Comparison of ENCODE assay signal across 20 cellular contexts in the genomic region with DNA sequence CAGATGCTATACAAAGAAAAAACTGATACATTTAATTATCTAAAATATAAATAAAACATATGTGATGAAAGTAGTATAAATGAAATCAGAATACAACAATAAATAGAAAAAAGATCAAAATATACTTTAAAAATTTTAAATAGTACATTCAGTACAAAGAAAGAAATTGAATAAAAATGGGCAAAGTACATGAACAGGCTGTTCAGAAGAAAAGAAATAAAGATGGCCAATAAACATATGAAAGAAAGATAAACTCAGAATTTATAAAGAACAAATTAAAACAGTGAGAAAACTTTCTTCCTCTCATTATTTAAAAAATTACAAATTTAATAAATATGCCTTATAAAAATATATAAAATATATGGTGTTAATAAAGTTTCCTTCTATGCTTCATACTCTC. TPM values are rescaled to one million over a fixed set of nuclear protein-coding genes. Genes with fewer than 3 reads are reported as not detected.
DNase-seq lines count a peak whose midpoint lies in the region; ATAC-seq, FAIRE-seq and TF ChIP-seq lines count a peak whose summit lies in the region.
"Had no signal": no experiment of that assay in that cellular context is flagged by ENCODE, and none has a peak within 500 bp of the region (broad histone marks: within the 10 kb centered on the region; RNA-seq: fewer than 3 reads in every experiment).

No MANE protein-coding gene starts in this region.

- H3K79me2 ChIP-seq in endothelial cell of umbilical vein (ENCODE audit: control insufficient read depth, insufficient read depth, low read length), result no peaks in the 10 kb centered on the region

- H3K9me3 ChIP-seq in endothelial cell of umbilical vein (replicated peaks; ENCODE audit: control insufficient read depth, insufficient read depth, low read length), result no peaks in the 10 kb centered on the region
- no peaks in the 10 kb centered on the region for H3K9me3 ChIP-seq in pancreas

- DNase-seq in endothelial cell of umbilical vein (ENCODE audit: low read depth, low spot score) (no peak), pancreas (no peak), G401 (ENCODE audit: low spot score) (no peak)
- DNase-seq in activated naive CD4-positive, alpha-beta T cell treated with anti-CD3 and anti-CD28 coated beads, Interleukin-2, amount 10 ng/mL, durations not matched to agents 7 days and 5 days, result no peak
- DNase-seq: 8988T; C1 segment of cervical spinal cord; Calu3; CD4-positive, alpha-beta memory T cell; COR-L47; DMS53; DMS79 treated with DMSO at 0.1 percent for 48 hours; GDM1; GM23248; H7; HCEC 1CT had no signal

- no peak overlapping the region for H3K9ac ChIP-seq in endothelial cell of umbilical vein (replicated peaks; ENCODE audit: extremely low read depth, insufficient read depth, low read length)
- H3K9ac ChIP-seq: GM23248 had no signal

- dilution Hi-C loops in endothelial cell of umbilical vein (cut with MboI; ENCODE audit: extremely low pct_ligation_motif_present, low sequenced_read_pairs), result no loop called here

- no peaks in the 10 kb centered on the region for H3K36me3 Mint-ChIP-seq in activated naive CD4-positive, alpha-beta T cell treated with anti-CD3 and anti-CD28 coated beads, Interleukin-2, amount 10 ng/mL, durations not matched to agents 7 days and 5 days
- H3K36me3 Mint-ChIP-seq: CD4-positive, alpha-beta memory T cell had no signal

- TF ChIP-seq CTCF in endothelial cell of umbilical vein (IDR thresholded peaks at IDR 0.05; ENCODE audit: extremely low read depth in 1 of 2, insufficient read depth in 1 of 2, low read depth in 1 of 2, low read length in 2 of 2) (no peak), pancreas (IDR thresholded peaks at IDR 0.05) (no peak)

- no TSS peak for BruUV-seq in endothelial cell of umbilical vein (replicated peaks; lab: Mats Ljungman, UMichigan)

- H3K27me3 ChIP-seq in endothelial cell of umbilical vein (ENCODE audit: control insufficient read depth in 2 of 2, insufficient read depth in 2 of 2, low read length in 2 of 2) (no peaks in the 10 kb centered on the region), pancreas (no peaks in the 10 kb centered on the region)

- H3K27ac Mint-ChIP-seq in activated naive CD4-positive, alpha-beta T cell treated with anti-CD3 and anti-CD28 coated beads, Interleukin-2, amount 10 ng/mL, durations not matched to agents 7 days and 5 days, result no peak overlapping the region
- H3K27ac Mint-ChIP-seq: CD4-positive, alpha-beta memory T cell had no signal

- no peak overlapping the region for H2AFZ ChIP-seq in endothelial cell of umbilical vein (ENCODE audit: low read depth, low read length)
- H2AFZ ChIP-seq: GM23248 had no signal

- no peak overlapping the region for H3K27ac ChIP-seq in endothelial cell of umbilical vein (ENCODE audit: insufficient read depth, low read depth, low read length)
- no peak overlapping the region for H3K27ac ChIP-seq in pancreas
- H3K27ac ChIP-seq: GM23248 had no signal

- in situ Hi-C loops in G401 (cut with HindIII; ENCODE audit: low sequenced_read_pairs), result no loop called here

- no peaks in the 10 kb centered on the region for H3K4me1 Mint-ChIP-seq in activated naive CD4-positive, alpha-beta T cell treated with anti-CD3 and anti-CD28 coated beads, Interleukin-2, amount 10 ng/mL, durations not matched to agents 7 days and 5 days
- H3K4me1 Mint-ChIP-seq: CD4-positive, alpha-beta memory T cell had no signal

- POLR2A ChIA-PET in endothelial cell of umbilical vein (lab: Charles Lee), result no interaction called here

- CTCF ChIA-PET in endothelial cell of umbilical vein (lab: Charles Lee), result no interaction called here
- CTCF ChIA-PET in activated naive CD4-positive, alpha-beta T cell treated with anti-CD3 and anti-CD28 coated beads, Interleukin-2, amount 10 ng/mL, durations not matched to agents 7 days and 5 days (lab: Charles Lee), result no interaction called here

- H3K36me3 ChIP-seq in endothelial cell of umbilical vein (ENCODE audit: control insufficient read depth in 2 of 2, extremely low read depth in 1 of 2, insufficient read depth in 2 of 2, low read length in 2 of 2) (no peaks in the 10 kb centered on the region), pancreas (no peaks in the 10 kb centered on the region)

- FAIRE-seq in G401.6 (lab: Jason Lieb, UNC) (peak; percentile 82), endothelial cell of umbilical vein (lab: Jason Lieb, UNC) (no peak), pancreas (lab: Jason Lieb, UNC) (peak; percentile 86)
- FAIRE-seq: GM12878, GM19239, H1 had no signal

- H3K4me1 ChIP-seq in endothelial cell of umbilical vein (ENCODE audit: control insufficient read depth, extremely low read depth, insufficient read depth, low read length) (peaks cover 18% of the 10 kb centered on the region), pancreas (no peaks in the 10 kb centered on the region)

- H4K20me1 ChIP-seq in endothelial cell of umbilical vein (replicated peaks; ENCODE audit: control insufficient read depth, extremely low read depth, insufficient read depth, low read length), result no peaks in the 10 kb centered on the region

- intact Hi-C loops in endothelial cell of umbilical vein (cut with micrococcal nuclease), result loop anchor here (1.0 kb wide), 1 partner anchor 8 kb away; no protein-coding TSS in a partner anchor
- intact Hi-C loops in pancreas (cut with DNase I), result no loop called here

- H3K9me1 ChIP-seq in endothelial cell of umbilical vein (replicated peaks; ENCODE audit: control insufficient read depth, extremely low read depth, insufficient read depth, low read length), result no peaks in the 10 kb centered on the region

- H3K4me2 ChIP-seq in endothelial cell of umbilical vein (ENCODE audit: insufficient read depth, low read length), result peak overlapping the region; percentile 23

- ATAC-seq in pancreas (no peak), HG02642 (IDR thresholded peaks at IDR 0.05; ENCODE audit: poor library complexity, unreplicated experiment) (no peak)
- ATAC-seq: GM12878 had no signal

- H3K4me3 ChIP-seq in endothelial cell of umbilical vein (replicated peaks in 1 of 3; ENCODE audit: insufficient read depth in 1 of 3, low read depth in 1 of 3, low read length in 3 of 3) (no peak overlapping the region), pancreas (no peak overlapping the region)
- H3K4me3 ChIP-seq: GM12878, GM23248 had no signal

- TF ChIP-seq POLR2A in endothelial cell of umbilical vein (IDR thresholded peaks at IDR 0.05; ENCODE audit: low read depth, low read length), result no peak

- H3K4me3 Mint-ChIP-seq in activated naive CD4-positive, alpha-beta T cell treated with anti-CD3 and anti-CD28 coated beads, Interleukin-2, amount 10 ng/mL, durations not matched to agents 7 days and 5 days, result no peak overlapping the region
- H3K4me3 Mint-ChIP-seq: CD4-positive, alpha-beta memory T cell had no signal

- H3K27me3 Mint-ChIP-seq in activated naive CD4-positive, alpha-beta T cell treated with anti-CD3 and anti-CD28 coated beads, Interleukin-2, amount 10 ng/mL, durations not matched to agents 7 days and 5 days, result peaks cover 28% of the 10 kb centered on the region

- no peaks in the 10 kb centered on the region for H3K9me3 Mint-ChIP-seq in activated naive CD4-positive, alpha-beta T cell treated with anti-CD3 and anti-CD28 coated beads, Interleukin-2, amount 10 ng/mL, durations not matched to agents 7 days and 5 days

TF ChIP-seq in endothelial cell of umbilical vein, 7 proteins besides CTCF, POLR2A, EP300 and RAD21:
- TF ChIP-seq GATA2 (IDR thresholded peaks at IDR 0.05; ENCODE audit: insufficient read depth, insufficient read length, low read depth, low read length) (no peak), FOS (IDR thresholded peaks at IDR 0.05; ENCODE audit: borderline replicate concordance, insufficient read depth, low read length) (no peak), POLR2AphosphoS5 (IDR thresholded peaks at IDR 0.05; ENCODE audit: insufficient read depth, low read depth, low read length) (no peak), MYC (IDR thresholded peaks at IDR 0.05; ENCODE audit: low read depth, low read length) (no peak), EZH2 (IDR thresholded peaks at IDR 0.05; ENCODE audit: borderline replicate concordance, low read depth, low read length, severe bottlenecking) (no peak), JUN (IDR thresholded peaks at IDR 0.05; ENCODE audit: borderline replicate concordance, insufficient read depth, insufficient read length, low read depth) (no peak)
- TF ChIP-seq, protein P1, sequence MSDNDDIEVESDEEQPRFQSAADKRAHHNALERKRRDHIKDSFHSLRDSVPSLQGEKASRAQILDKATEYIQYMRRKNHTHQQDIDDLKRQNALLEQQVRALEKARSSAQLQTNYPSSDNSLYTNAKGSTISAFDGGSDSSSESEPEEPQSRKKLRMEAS (IDR thresholded peaks at IDR 0.05; ENCODE audit: insufficient read depth, insufficient read length), result no peak

RNA-seq across cellular contexts. Expression of a gene that starts 50.5 kb away (rescaled TPM):
- 37.8 and 41.8 TPM in 2 replicates for total RNA-seq in endothelial cell of umbilical vein
- 11.3 and 12.5 TPM in 2 replicates for polyA plus RNA-seq in endothelial cell of umbilical vein
- polyA plus RNA-seq in endothelial cell of umbilical vein (2011; cell fraction: cytosol; rRNA removed), result 13.8 and 14.8 TPM in 2 replicates
- 19.8 and 22.7 TPM in 2 replicates for polyA plus RNA-seq in endothelial cell of umbilical vein (2011; cell fraction: nucleus; rRNA removed)
- polyA plus RNA-seq in endothelial cell of umbilical vein (2012), result 24.6 and 26.3 TPM in 2 replicates
- polyA minus RNA-seq in endothelial cell of umbilical vein, result 38.8 and 39.2 TPM in 2 replicates
- polyA minus RNA-seq in endothelial cell of umbilical vein (2011; cell fraction: cytosol; rRNA and poly(A)+ RNA removed), result 10.3 TPM
- polyA minus RNA-seq in endothelial cell of umbilical vein (2011; cell fraction: nucleus; rRNA and poly(A)+ RNA removed), result 35.5 and 46.7 TPM in 2 replicates
- total RNA-seq in pancreas, result 10 to 100 TPM; 17.0 to 30.2 (median 19.6) TPM
- 1 to 10 TPM; 3.5 to 5.5 TPM for polyA plus RNA-seq in pancreas
- total RNA-seq in G401 (2014; rRNA removed; shearing (Covaris generic)), result 33.0 and 45.9 TPM in 2 replicates
